ENCODE assay signal across 9 cellular contexts in the genomic region with DNA sequence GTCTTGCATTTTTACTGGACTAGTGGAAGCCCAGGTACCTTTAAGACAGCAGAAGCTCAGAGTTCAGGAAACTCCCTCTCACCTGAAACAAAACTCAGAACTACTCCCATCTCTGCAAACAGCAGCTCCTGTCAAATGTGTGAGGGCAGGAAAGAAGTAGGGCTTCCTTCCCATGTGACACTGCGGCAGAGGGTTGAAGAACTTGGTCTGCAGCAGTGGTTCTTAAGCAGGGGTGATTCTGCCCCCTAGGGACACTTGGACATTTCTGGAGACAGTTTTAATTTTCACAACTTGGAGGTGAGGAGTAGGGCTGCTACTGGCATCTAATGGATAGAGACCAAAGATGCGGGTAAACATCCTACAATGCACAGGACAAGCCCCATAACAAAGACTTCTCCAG.
DNase-seq lines count a peak whose midpoint lies in the region; ATAC-seq and TF ChIP-seq lines count a peak whose summit lies in the region.
"Had no signal": no experiment of that assay in that cellular context is flagged by ENCODE, and none has a peak within 500 bp of the region (broad histone marks: within the 10 kb centered on the region; RNA-seq: fewer than 3 reads in every experiment).

No MANE protein-coding gene starts in this region.

- no peaks in the 10 kb centered on the region for H3K27me3 ChIP-seq in WERI-Rb-1 (ENCODE audit: insufficient read depth, low read depth, severe bottlenecking)

- H3K36me3 Mint-ChIP-seq in natural killer cell treated with Interleukin-12 subunit alpha and Interleukin-12 subunit beta and Interleukin-15 and Interleukin-18, amount 100 ng/mL, for 72 hours, result no peaks in the 10 kb centered on the region

- peak; percentile 63; the same call in 1 of the 2 replicates for TF ChIP-seq CTCF in WERI-Rb-1 (IDR thresholded peaks at IDR 0.05; ENCODE audit: low read depth, low read length)

- peaks cover 7 to 8% of the 10 kb centered on the region in 2 donors for H3K4me1 Mint-ChIP-seq in natural killer cell treated with Interleukin-12 subunit alpha and Interleukin-12 subunit beta and Interleukin-15 and Interleukin-18, amount 100 ng/mL, for 72 hours (ENCODE audit: low read depth in 2 of 2)

- no peaks in the 10 kb centered on the region for H3K9me3 ChIP-seq in WERI-Rb-1 (ENCODE audit: severe bottlenecking)

- DNase-seq in WERI-Rb-1 (peak; percentile 54), foreskin melanocyte (no peak), midbrain (lab: John Stamatoyannopoulos, UW) (no peak)
- DNase-seq in natural killer cell treated with Interleukin-12 subunit alpha and Interleukin-12 subunit beta and Interleukin-15 and Interleukin-18, amount 100 ng/mL, for 72 hours (ENCODE audit: low spot score), result no peak
- DNase-seq: activated T-cell treated with anti-CD3 and anti-CD28 coated beads, Interleukin-2, amount 50 U/mL, for 4 hours had no signal

- no peak overlapping the region for H3K4me3 ChIP-seq in WERI-Rb-1 (ENCODE audit: low read depth, low read length)

- no peaks in the 10 kb centered on the region for H3K9me3 Mint-ChIP-seq in natural killer cell treated with Interleukin-12 subunit alpha and Interleukin-12 subunit beta and Interleukin-15 and Interleukin-18, amount 100 ng/mL, for 72 hours

- no peak overlapping the region for H3K27ac ChIP-seq in WERI-Rb-1
- H3K27ac ChIP-seq: HL-60 had no signal

- no peak overlapping the region for H3K27ac Mint-ChIP-seq in natural killer cell treated with Interleukin-12 subunit alpha and Interleukin-12 subunit beta and Interleukin-15 and Interleukin-18, amount 100 ng/mL, for 72 hours

- ATAC-seq in GM18909 (IDR thresholded peaks at IDR 0.05; ENCODE audit: poor library complexity, unreplicated experiment), result peak; percentile 51
- peak; percentile 25 for ATAC-seq in HG03103 (IDR thresholded peaks at IDR 0.05; ENCODE audit: low read depth, unreplicated experiment)
- ATAC-seq in natural killer cell treated with Interleukin-12 subunit alpha and Interleukin-12 subunit beta and Interleukin-15 and Interleukin-18, amount 100 ng/mL, for 72 hours, result peak; percentile 13 to 28
- no peak for ATAC-seq in GM18517 (IDR thresholded peaks at IDR 0.05; ENCODE audit: unreplicated experiment)
- ATAC-seq: activated T-cell treated with anti-CD3 and anti-CD28 coated beads, Interleukin-2, amount 50 U/mL, for 4 hours had no signal

- no peak overlapping the region for H3K4me3 Mint-ChIP-seq in natural killer cell treated with Interleukin-12 subunit alpha and Interleukin-12 subunit beta and Interleukin-15 and Interleukin-18, amount 100 ng/mL, for 72 hours
- H3K4me3 Mint-ChIP-seq: activated T-cell treated with anti-CD3 and anti-CD28 coated beads, Interleukin-2, amount 50 U/mL, for 4 hours had no signal

- peaks cover 8 to 22% of the 10 kb centered on the region in 2 donors for H3K27me3 Mint-ChIP-seq in natural killer cell treated with Interleukin-12 subunit alpha and Interleukin-12 subunit beta and Interleukin-15 and Interleukin-18, amount 100 ng/mL, for 72 hours

- H3K36me3 ChIP-seq in WERI-Rb-1, result no peaks in the 10 kb centered on the region
